Comparison of ENCODE assay signal across 16 cellular contexts in the genomic region with DNA sequence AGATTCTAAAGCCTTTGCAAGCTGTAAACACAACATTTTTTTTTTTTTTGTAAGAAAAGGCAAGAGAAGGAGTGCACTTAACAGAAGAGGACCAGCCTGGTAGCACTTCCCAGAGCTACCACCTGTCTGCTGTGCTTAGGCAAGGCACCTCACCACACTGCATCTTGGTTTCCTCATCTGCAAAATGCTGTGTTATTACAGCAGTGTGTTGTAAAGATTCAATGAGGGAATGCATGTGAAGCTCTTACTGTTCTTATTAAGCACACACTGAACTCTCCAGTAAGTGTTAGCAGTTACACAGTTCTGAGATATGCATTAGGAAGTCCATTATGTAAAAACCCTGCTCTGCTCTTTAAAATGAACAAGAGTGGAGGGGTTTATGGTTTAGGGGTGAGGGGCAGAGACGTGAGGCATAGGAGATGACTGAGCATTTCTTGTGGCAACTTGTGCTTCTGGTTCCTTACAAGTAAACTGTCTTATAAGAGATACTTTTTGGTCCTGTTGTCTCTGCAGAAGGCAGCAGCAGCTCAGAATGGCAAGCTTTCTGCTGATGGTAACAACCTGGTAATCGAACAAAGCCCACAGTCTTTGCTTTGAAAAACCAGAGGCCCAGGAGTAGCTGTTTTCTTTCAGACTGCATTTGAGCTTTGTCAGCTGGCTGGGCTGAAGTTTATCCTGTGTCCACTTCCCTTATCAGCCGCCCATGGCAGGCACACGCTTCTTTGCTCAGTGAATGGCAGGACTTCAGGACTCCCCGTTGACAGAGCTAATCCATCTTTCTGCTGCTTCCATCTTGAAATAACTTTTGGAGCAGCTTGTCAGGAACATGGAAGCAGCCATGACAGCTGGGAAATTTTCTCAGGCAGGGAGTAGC.
DNase-seq lines count a peak whose midpoint lies in the region; ATAC-seq and TF ChIP-seq lines count a peak whose summit lies in the region.
"Had no signal": no experiment of that assay in that cellular context is flagged by ENCODE, and none has a peak within 500 bp of the region (broad histone marks: within the 10 kb centered on the region; RNA-seq: fewer than 3 reads in every experiment).

No MANE protein-coding gene starts in this region.

- H3K36me3 ChIP-seq in ascending aorta = no peaks in the 10 kb centered on the region

- peak overlapping the region; percentile 47 to 51 for H3K27ac ChIP-seq in ascending aorta
- H3K27ac ChIP-seq: PC-9 had no signal

- no peak overlapping the region for H3K27ac Mint-ChIP-seq in osteocyte (ENCODE audit: unreplicated experiment)
- H3K27ac Mint-ChIP-seq: activated naive CD8-positive, alpha-beta T cell treated with anti-CD3 and anti-CD28 coated beads, Interleukin-2, amount 10 ng/mL, durations not matched to agents 7 days and 5 days; GM23338 had no signal

- H3K9me3 ChIP-seq in ascending aorta = no peaks in the 10 kb centered on the region

- TF ChIP-seq CTCF in ascending aorta (IDR thresholded peaks at IDR 0.05) = no peak
- no peak for TF ChIP-seq CTCF in osteocyte (IDR thresholded peaks at IDR 0.05)

- intact Hi-C loops in ascending aorta (cut with DNase I) = loop anchor here (5.0 kb wide), 2 partner anchors 91 to 679 kb away; a partner anchor contains a TSS
- intact Hi-C loops in left cardiac atrium (cut with DNase I) = no loop called here

- H3K27me3 ChIP-seq in ascending aorta = no peaks in the 10 kb centered on the region

- no peaks in the 10 kb centered on the region for H3K27me3 Mint-ChIP-seq in osteocyte (ENCODE audit: unreplicated experiment)
- H3K27me3 Mint-ChIP-seq: activated naive CD8-positive, alpha-beta T cell treated with anti-CD3 and anti-CD28 coated beads, Interleukin-2, amount 10 ng/mL, durations not matched to agents 7 days and 5 days; stimulated activated naive CD8-positive, alpha-beta T cell treated with anti-CD3 and anti-CD28 coated beads, Interleukin-15, amount 100 ng/mL, for 72 hours had no signal

- peak; percentile 39 for DNase-seq in GDM1 (lab: John Stamatoyannopoulos, UW)
- DNase-seq in ascending aorta (ENCODE audit: low spot score in 2 of 2) = no peak
- DNase-seq in left cardiac atrium = peak; percentile 45
- DNase-seq in osteocyte (ENCODE audit: extremely low spot score, unreplicated experiment) = peak; percentile 38
- no peak for DNase-seq in KG1 (lab: John Stamatoyannopoulos, UW)
- no peak for DNase-seq in cortex of kidney (lab: John Stamatoyannopoulos, UW)
- DNase-seq in NCI-H510A (lab: John Stamatoyannopoulos, UW) = no peak
- DNase-seq: activated naive CD8-positive, alpha-beta T cell treated with anti-CD3 and anti-CD28 coated beads, Interleukin-2, amount 10 ng/mL, durations not matched to agents 7 days and 5 days; kidney; NCI-H1436 treated with DMSO at 0.1 percent for 48 hours; PC-9; stimulated activated naive CD8-positive, alpha-beta T cell treated with anti-CD3 and anti-CD28 coated beads, Interleukin-15, amount 100 ng/mL, for 72 hours; T-helper 1 cell had no signal

- peaks cover 0 to 16% of the 10 kb centered on the region in 2 donors for H3K4me1 ChIP-seq in ascending aorta

- H3K4me3 Mint-ChIP-seq in osteocyte (ENCODE audit: unreplicated experiment) = no peak overlapping the region
- H3K4me3 Mint-ChIP-seq: activated naive CD8-positive, alpha-beta T cell treated with anti-CD3 and anti-CD28 coated beads, Interleukin-2, amount 10 ng/mL, durations not matched to agents 7 days and 5 days; GM23338; stimulated activated naive CD8-positive, alpha-beta T cell treated with anti-CD3 and anti-CD28 coated beads, Interleukin-15, amount 100 ng/mL, for 72 hours had no signal

- ATAC-seq in left cardiac atrium = peak; percentile 67 to 84
- no peak for ATAC-seq in HG03342 (IDR thresholded peaks at IDR 0.05; ENCODE audit: unreplicated experiment)
- ATAC-seq: GM23338; K562; stimulated activated naive CD8-positive, alpha-beta T cell treated with anti-CD3 and anti-CD28 coated beads, Interleukin-15, amount 100 ng/mL, for 72 hours had no signal

- peaks cover 11% of the 10 kb centered on the region for H3K4me1 Mint-ChIP-seq in osteocyte (ENCODE audit: unreplicated experiment)
- H3K4me1 Mint-ChIP-seq: activated naive CD8-positive, alpha-beta T cell treated with anti-CD3 and anti-CD28 coated beads, Interleukin-2, amount 10 ng/mL, durations not matched to agents 7 days and 5 days; stimulated activated naive CD8-positive, alpha-beta T cell treated with anti-CD3 and anti-CD28 coated beads, Interleukin-15, amount 100 ng/mL, for 72 hours had no signal

- H3K36me3 Mint-ChIP-seq in osteocyte (ENCODE audit: unreplicated experiment) = no peaks in the 10 kb centered on the region
- H3K36me3 Mint-ChIP-seq: activated naive CD8-positive, alpha-beta T cell treated with anti-CD3 and anti-CD28 coated beads, Interleukin-2, amount 10 ng/mL, durations not matched to agents 7 days and 5 days had no signal

- no peak overlapping the region for H3K4me3 ChIP-seq in ascending aorta
- H3K4me3 ChIP-seq: GM23338, K562, PC-9 had no signal

- H3K9me3 Mint-ChIP-seq in osteocyte (ENCODE audit: unreplicated experiment) = peaks cover 4% of the 10 kb centered on the region
- H3K9me3 Mint-ChIP-seq: GM23338 had no signal

Comparison
In these comparisons a context has a peak if more than half of its experiments do, and no peak if none do; other contexts are left out.
1. DNase-seq: peak in GDM1 (single experiment), left cardiac atrium (single experiment) and osteocyte (single experiment); none in ascending aorta (0 of 2), KG1 (single experiment), cortex of kidney (single experiment) and NCI-H510A (single experiment).